8 cellular contexts compared by ENCODE assay signal in the genomic region with DNA sequence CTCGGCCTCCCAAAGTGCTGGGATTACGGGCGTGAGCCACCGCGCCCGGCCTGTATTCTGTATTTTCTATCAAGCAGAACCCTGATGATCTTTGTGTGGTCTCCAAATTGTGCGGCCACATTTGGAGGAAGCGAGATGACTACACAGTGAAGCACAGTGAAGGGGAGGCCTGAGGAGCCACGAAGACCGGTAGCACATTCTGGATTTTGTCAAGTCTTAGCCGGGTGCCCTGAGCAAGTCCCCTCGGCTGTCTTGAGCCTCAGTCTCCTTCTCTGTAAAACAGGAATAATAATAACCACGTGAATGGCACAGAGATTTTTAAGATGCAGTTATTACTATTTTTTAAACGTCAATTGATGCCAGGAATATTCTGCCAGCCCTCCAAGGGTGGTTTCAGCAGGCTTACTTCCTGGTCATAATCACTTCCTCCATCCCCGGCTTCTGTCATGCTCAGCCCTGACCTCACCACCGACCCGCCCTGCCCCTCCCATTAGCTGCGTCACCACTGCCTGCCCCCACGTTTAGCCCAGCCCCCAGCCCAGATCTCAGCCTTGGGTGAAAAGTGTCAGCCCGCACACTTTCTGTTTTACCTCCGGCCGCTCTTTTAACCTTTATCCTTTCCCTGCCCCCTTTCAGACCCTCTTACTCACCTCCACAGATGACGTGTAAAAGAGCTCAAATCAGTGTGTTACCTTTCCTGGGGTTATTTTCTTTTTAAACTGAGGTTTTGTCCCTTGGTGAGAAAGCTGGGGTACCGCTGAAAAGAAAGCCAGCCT. TPM values are rescaled to one million over a fixed set of nuclear protein-coding genes. Genes with fewer than 3 reads are reported as not detected.
DNase-seq lines count a peak whose midpoint lies in the region; ATAC-seq and TF ChIP-seq lines count a peak whose summit lies in the region.

No MANE protein-coding gene starts in this region.

- peak overlapping the region in 3 of 4 donors; percentile 13 to 31 (median 26) for H3K4me3 ChIP-seq in upper lobe of left lung

- ATAC-seq in GM18870 (IDR thresholded peaks at IDR 0.05; ENCODE audit: unreplicated experiment) (peak; percentile 83), HG03045 (IDR thresholded peaks at IDR 0.05; ENCODE audit: unreplicated experiment) (peak; percentile 94), upper lobe of left lung (ENCODE audit: low FRiP score in 2 of 2) (peak; percentile 96 to 99)

- peaks cover 14 to 22% (median 15%) of the 10 kb centered on the region in 4 donors for H3K4me1 ChIP-seq in upper lobe of left lung

- peak in 2 of 4 donors; percentile 18 to 82 for TF ChIP-seq EP300 in upper lobe of left lung (IDR thresholded peaks at IDR 0.05)

- peaks cover 0 to 4% (median 0%) of the 10 kb centered on the region in 4 donors for H3K9me3 ChIP-seq in upper lobe of left lung

- no peaks in the 10 kb centered on the region for H3K27me3 ChIP-seq in upper lobe of left lung

- no peaks in the 10 kb centered on the region for H3K36me3 ChIP-seq in upper lobe of left lung

- TF ChIP-seq CTCF in upper lobe of left lung (IDR thresholded peaks at IDR 0.05) = no peak

- DNase-seq in RPMI7951 (ENCODE audit: low read depth) (peak; percentile 79), glomerular visceral epithelial cell (ENCODE audit: extremely low spot score) (peak; percentile 92), pons (ENCODE audit: low spot score) (peak; percentile 65), upper lobe of left lung (peak; percentile 92 to 95), NCI-H345 (lab: John Stamatoyannopoulos, UW) (no peak)
- DNase-seq in activated naive CD4-positive, alpha-beta T cell (lab: John Stamatoyannopoulos, UW) = peak; percentile 16 to 56 (median 44)

- H3K27ac ChIP-seq in upper lobe of left lung = peak overlapping the region; percentile 87 to 92 (median 91)

- TF ChIP-seq POLR2A in upper lobe of left lung (IDR thresholded peaks at IDR 0.05) = peak in 2 of 4 donors; percentile 22 to 86

- 43 to 52% methylated on average over 24 of the region's 24 CpGs for WGBS in upper lobe of left lung, 2 donors

RNA-seq across cellular contexts. Expression of a gene that starts 27.0 kb away (rescaled TPM):
- 71.8 and 91.3 TPM in 2 replicates for total RNA-seq in RPMI7951 (2014; rRNA removed; shearing (Covaris generic))
- total RNA-seq in upper lobe of left lung = 100 to 1,000 TPM; 158 to 225 (median 173) TPM

RNA-seq across cellular contexts. Expression of a gene that starts 36.1 kb away (rescaled TPM):
- total RNA-seq in RPMI7951 (2014; rRNA removed; shearing (Covaris generic)) = 9.7 TPM in 2 replicates
- total RNA-seq in upper lobe of left lung = 1,000 to 10,000 TPM in 3 of 6 donors, 100 to 1,000 TPM in 3; 568 to 1,492 (median 904) TPM

Comparison
In these comparisons a context has a peak if more than half of its experiments do, and no peak if none do; other contexts are left out.
1. RNA of a gene that starts 36.1 kb away (total RNA-seq): 568 to 1,492 TPM in upper lobe of left lung; 9.7 TPM in RPMI7951; every median in the first group is over 10 times any median in the second.
2. Peak in every context shown above with its lines, with median percentiles within 50 percentile points of each other: ATAC-seq.